Comparison of ENCODE assay signal across 11 cellular contexts in genomic region chr5:59123595-59124561, GRCh38.
DNase-seq lines count a peak whose midpoint lies in the region; ATAC-seq, FAIRE-seq and TF ChIP-seq lines count a peak whose summit lies in the region.
"Had no signal": no experiment of that assay in that cellular context is flagged by ENCODE, and none has a peak within 500 bp of the region (broad histone marks: within the 10 kb centered on the region; RNA-seq: fewer than 3 reads in every experiment).

No MANE protein-coding gene starts in this region.

- ATAC-seq in HG03095 (IDR thresholded peaks at IDR 0.05; ENCODE audit: unreplicated experiment) (peak; percentile 36), GM12878 (peak; percentile 40), left lobe of liver (no peak), HG03025 (IDR thresholded peaks at IDR 0.05; ENCODE audit: low FRiP score, unreplicated experiment) (no peak)

- H3K9me3 ChIP-seq in GM12878 (replicated peaks; ENCODE audit: control insufficient read depth, insufficient read depth, low read length) (no peaks in the 10 kb centered on the region; the same call in 2 of the 3 replicates), spleen (no peaks in the 10 kb centered on the region)

- no peaks in the 10 kb centered on the region for H4K20me1 ChIP-seq in GM12878 (ENCODE audit: control insufficient read depth, insufficient read depth)

- TF ChIP-seq CTCF in GM12878 (IDR thresholded peaks at IDR 0.05 in 2 of 3, conservative IDR thresholded peaks at IDR 0.05 in 1 of 3; ENCODE audit: control insufficient read depth in 2 of 3, extremely low read depth in 1 of 3, insufficient read depth in 1 of 3, low read depth in 3 of 3, low read length in 3 of 3): no peak
- no peak for TF ChIP-seq CTCF in spleen (IDR thresholded peaks at IDR 0.05 in 8 of 11, conservative IDR thresholded peaks at IDR 0.05 in 3 of 11)

- no peak for FAIRE-seq in GM12878 (lab: Jason Lieb, UNC)
- FAIRE-seq: urothelium cell line had no signal

- H3K79me2 ChIP-seq in GM12878 (ENCODE audit: control insufficient read depth, insufficient read depth, low read length): no peaks in the 10 kb centered on the region

- H3K27ac ChIP-seq in GM12878 (ENCODE audit: control insufficient read depth, insufficient read depth): 0 out of 2 replicates have a peak overlapping the region, but pooled peaks have one; percentile 4
- H3K27ac ChIP-seq in spleen: peak overlapping the region in 5 of 8 donors; percentile 28 to 81 (median 79)

- in situ Hi-C loops in GM12878 (cut with MboI): no loop called here
- in situ Hi-C loops in G401 (cut with HindIII; ENCODE audit: low sequenced_read_pairs): no loop called here

- POLR2A ChIA-PET in GM12878 (lab: Charles Lee): interaction anchor here (0.7 to 1.4 kb wide), 4 partner anchors 11 to 179 kb away, joined by 3 to 5 read pairs (median 3); no protein-coding TSS in a partner anchor

- CTCF ChIA-PET in GM12878 (lab: Yijun Ruan, JAX): interaction anchor here (0.5 to 2.1 kb wide), 13 partner anchors 8 to 257 kb away, joined by 3 to 11 read pairs (median 4); no protein-coding TSS in a partner anchor

- peaks cover 8% of the 10 kb centered on the region for H3K9me3 Mint-ChIP-seq in activated CD4-positive, alpha-beta T cell treated with anti-CD3 and anti-CD28 coated beads, Interleukin-2, amount 10 ng/mL, durations not matched to agents 24 days and 14 days
- H3K9me3 Mint-ChIP-seq: T-helper 1 cell treated with Interleukin-12 subunit alpha and Interleukin-12 subunit beta and Interleukin-4 antibody, amounts not matched to agents 30 μg/mL and 1 μg/mL, for 36 hours had no signal

- intact Hi-C loops in activated CD4-positive, alpha-beta T cell treated with anti-CD3 and anti-CD28 coated beads, Interleukin-2, amount 10 ng/mL, durations not matched to agents 24 days and 14 days (cut with micrococcal nuclease): no loop called here
- intact Hi-C loops in GM12878 (cut with micrococcal nuclease; ENCODE audit: unreplicated experiment) (no loop called here), spleen (cut with DNase I; ENCODE audit: low total_unique reads) (no loop called here)

- peak overlapping the region; percentile 50; the same call in 1 of the 2 replicates for H3K4me2 ChIP-seq in GM12878 (ENCODE audit: control insufficient read depth, insufficient read depth)

- peaks cover 7% of the 10 kb centered on the region for H3K36me3 Mint-ChIP-seq in activated CD4-positive, alpha-beta T cell treated with anti-CD3 and anti-CD28 coated beads, Interleukin-2, amount 10 ng/mL, durations not matched to agents 24 days and 14 days (ENCODE audit: low read depth)

- H3K4me3 Mint-ChIP-seq in activated CD4-positive, alpha-beta T cell treated with anti-CD3 and anti-CD28 coated beads, Interleukin-2, amount 10 ng/mL, durations not matched to agents 24 days and 14 days: no peak overlapping the region
- H3K4me3 Mint-ChIP-seq: T-helper 1 cell treated with Interleukin-12 subunit alpha and Interleukin-12 subunit beta and Interleukin-4 antibody, amounts not matched to agents 30 μg/mL and 1 μg/mL, for 36 hours had no signal

- H3K4me3 ChIP-seq in GM12878 (no peak overlapping the region), spleen (no peak overlapping the region)

- no peak overlapping the region for H3K9ac ChIP-seq in GM12878 (ENCODE audit: control insufficient read depth, insufficient read depth, low read length)

- peak; percentile 84 for DNase-seq in activated CD4-positive, alpha-beta T cell treated with anti-CD3 and anti-CD28 coated beads, Interleukin-2, amount 10 ng/mL, durations not matched to agents 24 days and 14 days
- no peak for DNase-seq in activated CD4-positive, alpha-beta T cell treated with anti-CD3 and anti-CD28 coated beads for 1 hour
- DNase-seq in GM12878 (ENCODE audit: low read depth, low spot score): peak; percentile 52
- DNase-seq in spleen: no peak
- DNase-seq in left lobe of liver (ENCODE audit: low spot score): no peak
- DNase-seq in G401 (ENCODE audit: low spot score): no peak
- DNase-seq: KBM-7 had no signal

- no TSS peak for BruUV-seq in GM12878 (replicated peaks; lab: Mats Ljungman, UMichigan)

- no peak overlapping the region; the same call in 1 of the 2 replicates for H2AFZ ChIP-seq in GM12878 (ENCODE audit: control insufficient read depth, low read depth, low read length)

- H3K4me1 ChIP-seq in GM12878 (ENCODE audit: control insufficient read depth, insufficient read depth, low read length) (no peaks in the 10 kb centered on the region; the same call in 1 of the 2 replicates), spleen (peaks cover 16 to 59% (median 23%) of the 10 kb centered on the region in 6 donors)

- TF ChIP-seq RAD21 in GM12878 (IDR thresholded peaks at IDR 0.05; ENCODE audit: insufficient read depth, low read depth, low read length): no peak

- H3K27me3 Mint-ChIP-seq in activated CD4-positive, alpha-beta T cell treated with anti-CD3 and anti-CD28 coated beads, Interleukin-2, amount 10 ng/mL, durations not matched to agents 24 days and 14 days: no peaks in the 10 kb centered on the region

- SMC1A ChIA-PET in GM12878 (lab: Charles Lee; ENCODE audit: uncharacterized antibody, unreplicated experiment): interaction anchor here (0.5 to 2.6 kb wide), 19 partner anchors 9 to 420 kb away, joined by 3 to 21 read pairs (median 4); no protein-coding TSS in a partner anchor

- H3K4me1 Mint-ChIP-seq in activated CD4-positive, alpha-beta T cell treated with anti-CD3 and anti-CD28 coated beads, Interleukin-2, amount 10 ng/mL, durations not matched to agents 24 days and 14 days: peaks cover 14% of the 10 kb centered on the region

- no peaks in the 10 kb centered on the region; a peak in 1 of 4 replicates for H3K27me3 ChIP-seq in GM12878 (replicated peaks in 1 of 2; ENCODE audit: control insufficient read depth in 2 of 2, insufficient read depth in 2 of 2, low read length in 1 of 2)
- no peaks in the 10 kb centered on the region for H3K27me3 ChIP-seq in spleen (replicated peaks in 1 of 7)

- H3K27ac Mint-ChIP-seq in activated CD4-positive, alpha-beta T cell treated with anti-CD3 and anti-CD28 coated beads, Interleukin-2, amount 10 ng/mL, durations not matched to agents 24 days and 14 days: no peak overlapping the region
- H3K27ac Mint-ChIP-seq: T-helper 1 cell treated with Interleukin-12 subunit alpha and Interleukin-12 subunit beta and Interleukin-4 antibody, amounts not matched to agents 30 μg/mL and 1 μg/mL, for 36 hours had no signal

- 18% methylated on average over 5 of the region's 5 CpGs for WGBS in GM12878 (ENCODE audit: insufficient coverage, insufficient replicate concordance, low lambda C conversion rate, missing lambda C conversion rate)
- WGBS in spleen, 5 donors: 61 to 72% (median 67%) methylated on average over 5 of the region's 5 CpGs

- H3K36me3 ChIP-seq in GM12878 (ENCODE audit: control insufficient read depth in 2 of 2, insufficient read depth in 2 of 2, low read length in 1 of 2) (no peaks in the 10 kb centered on the region), spleen (no peaks in the 10 kb centered on the region)

- 0 out of 4 replicates have a peak, but pooled peaks have one; percentile 34 to 42 for TF ChIP-seq EP300 in GM12878 (IDR thresholded peaks at IDR 0.05; ENCODE audit: borderline replicate concordance in 1 of 2, control insufficient read depth in 1 of 2, low read depth in 2 of 2, low read length in 2 of 2)

- RAD21 ChIA-PET in GM12878 (lab: Charles Lee; ENCODE audit: unreplicated experiment): interaction anchor here (0.6 to 2.3 kb wide), 19 partner anchors 9 to 237 kb away, joined by 3 to 10 read pairs (median 3); no protein-coding TSS in a partner anchor

- TF ChIP-seq POLR2A in GM12878 (IDR thresholded peaks at IDR 0.05; ENCODE audit: low read depth, low read length) (no peak), spleen (IDR thresholded peaks at IDR 0.05) (no peak)

TF ChIP-seq in GM12878, 131 proteins besides CTCF, POLR2A, EP300 and RAD21 (continues in another document):
- TF ChIP-seq POU2F2 (IDR thresholded peaks at IDR 0.05; ENCODE audit: borderline replicate concordance, low read depth, low read length) (peak; percentile 17; the same call in 1 of the 3 replicates), BHLHE40 (IDR thresholded peaks at IDR 0.05; ENCODE audit: borderline replicate concordance in 1 of 2, low read depth in 2 of 2, low read length in 1 of 2) (0 out of 4 replicates have a peak, but pooled peaks of 1 of the 2 experiments have one; percentile 25), CREB1 (IDR thresholded peaks at IDR 0.05; ENCODE audit: low read depth) (no peak), POLR2AphosphoS2 (IDR thresholded peaks at IDR 0.05; ENCODE audit: low read depth, low read length) (no peak), HDAC6 (IDR thresholded peaks at IDR 0.05; ENCODE audit: unreplicated experiment) (no peak), MTA2 (IDR thresholded peaks at IDR 0.05; ENCODE audit: low read depth) (peak; percentile 16; the same call in 1 of the 2 replicates), IKZF1 (conservative IDR thresholded peaks at IDR 0.05) (0 out of 2 replicates have a peak, but pooled peaks have one; percentile 40), PKNOX1 (IDR thresholded peaks at IDR 0.05) (peak; percentile 56), FOS (IDR thresholded peaks at IDR 0.05; ENCODE audit: borderline replicate concordance, extremely low read depth, insufficient read length) (no peak), ZBTB33 (IDR thresholded peaks at IDR 0.05) (no peak), HDGF (IDR thresholded peaks at IDR 0.05) (no peak)

Comparison
In these comparisons a context has a peak if more than half of its experiments do, and no peak if none do; other contexts are left out.
1. DNase-seq: peak in activated CD4-positive, alpha-beta T cell treated with anti-CD3 and anti-CD28 coated beads, Interleukin-2, amount 10 ng/mL, durations not matched to agents 24 days and 14 days (single experiment) and GM12878 (single experiment); none in activated CD4-positive, alpha-beta T cell treated with anti-CD3 and anti-CD28 coated beads for 1 hour (single experiment), spleen (single experiment), left lobe of liver (single experiment) and G401 (single experiment).
2. ATAC-seq: peak in HG03095 (single experiment) and GM12878 (single experiment); none in left lobe of liver (single experiment) and HG03025 (single experiment).